16 cellular contexts compared by ENCODE assay signal in the genomic region with DNA sequence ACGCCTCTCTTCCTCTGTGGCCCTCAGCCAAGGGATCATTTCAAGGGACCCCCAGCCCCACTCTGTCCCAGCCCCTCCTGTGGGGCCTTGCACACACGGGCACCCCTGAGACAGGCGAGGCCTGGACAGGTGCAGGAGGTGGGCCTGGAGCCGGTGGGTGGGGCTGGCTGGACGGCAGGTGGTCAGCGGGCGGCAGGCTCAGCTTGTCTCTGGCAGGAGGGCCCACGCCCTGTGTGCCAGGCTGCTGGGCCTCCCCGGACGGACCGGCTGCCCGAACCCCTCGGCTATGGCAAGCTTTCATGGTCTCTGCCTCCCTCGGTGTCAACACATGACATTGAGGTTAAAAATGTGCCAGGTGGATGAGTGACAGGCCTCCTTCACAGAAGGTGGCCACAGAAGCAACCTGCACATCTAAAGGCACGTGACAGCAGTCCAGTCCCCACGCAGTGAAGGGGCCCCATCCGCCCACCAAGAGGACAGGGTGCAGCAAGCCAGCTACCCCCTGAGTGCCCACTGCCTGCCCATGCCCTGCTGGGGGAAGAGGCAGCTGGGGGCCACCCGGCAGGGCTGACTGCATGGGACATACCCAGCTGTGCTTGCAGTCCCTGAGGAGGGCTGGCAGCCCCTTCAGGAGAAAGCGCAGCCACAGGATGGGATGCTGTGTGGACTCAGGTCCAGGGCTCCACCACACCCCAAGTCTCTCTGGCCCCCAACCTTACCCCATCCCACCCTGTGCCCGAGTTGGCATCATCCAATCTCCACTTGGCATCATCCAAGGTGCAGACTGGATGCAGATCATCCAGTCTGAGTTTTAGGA.
"Had no signal": no experiment of that assay in that cellular context is flagged by ENCODE, and none has a peak within 500 bp of the region (broad histone marks: within the 10 kb centered on the region; RNA-seq: fewer than 3 reads in every experiment).

No MANE protein-coding gene starts in this region.

- H3K27ac ChIP-seq: colonic mucosa, foreskin keratinocyte, prostate gland, VCaP had no signal

- H3K4me1 Mint-ChIP-seq: immature natural killer cell had no signal

- H3K36me3 Mint-ChIP-seq: immature natural killer cell; naive thymus-derived CD8-positive, alpha-beta T cell; stimulated activated effector memory CD8-positive, alpha-beta T cell treated with anti-CD3 and anti-CD28 coated beads, Interleukin-12 subunit alpha, Interleukin-12 subunit beta, amount 100 ng/mL, for 72 hours had no signal

- FAIRE-seq: urothelium cell line had no signal

- H3K9me3 ChIP-seq: colonic mucosa, prostate gland had no signal

- H3K4me3 Mint-ChIP-seq: immature natural killer cell; naive thymus-derived CD8-positive, alpha-beta T cell; stimulated activated effector memory CD8-positive, alpha-beta T cell treated with anti-CD3 and anti-CD28 coated beads, Interleukin-12 subunit alpha, Interleukin-12 subunit beta, amount 100 ng/mL, for 72 hours had no signal

- H3K36me3 ChIP-seq: colonic mucosa, prostate gland had no signal

- H3K27me3 ChIP-seq: colonic mucosa had no signal

- DNase-seq: activated CD4-positive, alpha-beta T cell treated with anti-CD3 and anti-CD28 coated beads, Interleukin-2, amount 50 U/mL, for 48 hours; activated effector memory CD4-positive, alpha-beta T cell treated with Interleukin-2 at 50 U/mL for 16 hours; activated naive CD4-positive, alpha-beta T cell treated with anti-CD3 and anti-CD28 coated beads, Interleukin-2, amount 50 U/mL, for 16 hours; activated T-cell treated with anti-CD3 and anti-CD28 coated beads, Interleukin-2, amount 50 U/mL, for 1 hour; colonic mucosa; effector CD4-positive, alpha-beta T cell; foreskin keratinocyte; immature natural killer cell; mammary epithelial cell; occipital lobe; stimulated activated CD4-positive, alpha-beta T cell treated with anti-CD3 and anti-CD28 coated beads, Interleukin-12 subunit alpha, Interleukin-12 subunit beta, amount 100 ng/mL, for 4 hours had no signal

- H3K4me1 ChIP-seq: colonic mucosa, foreskin keratinocyte had no signal

- H3K4me3 ChIP-seq: colonic mucosa, prostate gland had no signal

- H3K9me3 Mint-ChIP-seq: immature natural killer cell; naive thymus-derived CD8-positive, alpha-beta T cell had no signal
